ENCODE assay signal across 14 cellular contexts in genomic region chr1:2294033-2294640, GRCh38.
DNase-seq lines count a peak whose midpoint lies in the region; TF ChIP-seq lines count a peak whose summit lies in the region.
"Had no signal": no experiment of that assay in that cellular context is flagged by ENCODE, and none has a peak within 500 bp of the region (broad histone marks: within the 10 kb centered on the region; RNA-seq: fewer than 3 reads in every experiment).

No MANE protein-coding gene starts in this region.

- H3K4me3 ChIP-seq in fibroblast of the aortic adventitia (ENCODE audit: low read depth, low read length) (no peak overlapping the region), stomach smooth muscle (ENCODE audit: low read length in 2 of 2) (peak overlapping the region in 1 of 2 donors; percentile 15)

- no peak for DNase-seq in activated naive CD4-positive, alpha-beta T cell treated with anti-CD3 and anti-CD28 coated beads for 36 hours
- no peak for DNase-seq in activated naive CD4-positive, alpha-beta T cell treated with anti-CD3 and anti-CD28 coated beads, Interleukin-2, amount 50 U/mL, for 16 hours
- DNase-seq in activated naive CD8-positive, alpha-beta T cell treated with anti-CD3 and anti-CD28 coated beads for 36 hours = no peak
- DNase-seq in fibroblast of the aortic adventitia (ENCODE audit: low read depth) = peak; percentile 31
- DNase-seq in cerebellum (ENCODE audit: low spot score) = no peak
- DNase-seq in central memory CD4-positive, alpha-beta T cell = no peak
- DNase-seq in activated CD8-positive, alpha-beta memory T cell treated with anti-CD3 and anti-CD28 coated beads, Interleukin-2, amount 50 U/mL, for 48 hours = no peak
- DNase-seq: activated CD4-positive, CD25-positive, alpha-beta regulatory T cell treated with anti-CD3 and anti-CD28 coated beads, Interleukin-2, amount 50 U/mL, for 72 hours; activated gamma-delta T cell treated with Interleukin-2 at 50 U/mL for 16 hours; DMS153; effector memory CD4-positive, alpha-beta T cell; left ventricle myocardium superior; NCI-H2029 had no signal

- peaks cover 75% of the 10 kb centered on the region for H3K4me1 ChIP-seq in stomach smooth muscle (ENCODE audit: control insufficient read depth, insufficient read depth, low read length)

- no peaks in the 10 kb centered on the region for H3K9me3 ChIP-seq in stomach smooth muscle (ENCODE audit: control insufficient read depth in 2 of 2, low read length in 2 of 2)

- peaks cover 4% of the 10 kb centered on the region for H3K36me3 Mint-ChIP-seq in activated naive CD4-positive, alpha-beta T cell treated with anti-CD3 and anti-CD28 coated beads for 36 hours (ENCODE audit: low read depth)
- peaks cover 20% of the 10 kb centered on the region for H3K36me3 Mint-ChIP-seq in activated naive CD8-positive, alpha-beta T cell treated with anti-CD3 and anti-CD28 coated beads for 36 hours

- H3K36me3 ChIP-seq in stomach smooth muscle (ENCODE audit: control insufficient read depth in 2 of 2, insufficient read depth in 2 of 2, low read length in 2 of 2) = no peaks in the 10 kb centered on the region

- no peak overlapping the region for H3K4me3 Mint-ChIP-seq in activated naive CD4-positive, alpha-beta T cell treated with anti-CD3 and anti-CD28 coated beads for 36 hours
- peak overlapping the region; percentile 32 for H3K4me3 Mint-ChIP-seq in activated naive CD8-positive, alpha-beta T cell treated with anti-CD3 and anti-CD28 coated beads for 36 hours

- CTCF ChIA-PET in activated naive CD4-positive, alpha-beta T cell treated with anti-CD3 and anti-CD28 coated beads for 36 hours (lab: Charles Lee) = no interaction called here

- peak overlapping the region; percentile 37 for H3K27ac ChIP-seq in stomach smooth muscle (ENCODE audit: low read length)

- no peaks in the 10 kb centered on the region for H3K27me3 ChIP-seq in stomach smooth muscle (ENCODE audit: control insufficient read depth in 1 of 2, insufficient read depth in 2 of 2, low read length in 2 of 2)

- no peaks in the 10 kb centered on the region for H3K9me3 Mint-ChIP-seq in activated naive CD4-positive, alpha-beta T cell treated with anti-CD3 and anti-CD28 coated beads for 36 hours
- H3K9me3 Mint-ChIP-seq in activated naive CD8-positive, alpha-beta T cell treated with anti-CD3 and anti-CD28 coated beads for 36 hours = no peaks in the 10 kb centered on the region

- intact Hi-C loops in activated naive CD4-positive, alpha-beta T cell treated with anti-CD3 and anti-CD28 coated beads for 36 hours (cut with micrococcal nuclease) = loop anchor here (10.0 kb wide), 1 partner anchor 291 kb away; the partner anchor contains the start of gene PRXL2B

- no peaks in the 10 kb centered on the region for H3K27me3 Mint-ChIP-seq in activated naive CD4-positive, alpha-beta T cell treated with anti-CD3 and anti-CD28 coated beads for 36 hours (ENCODE audit: low read depth)
- H3K27me3 Mint-ChIP-seq in activated naive CD8-positive, alpha-beta T cell treated with anti-CD3 and anti-CD28 coated beads for 36 hours = no peaks in the 10 kb centered on the region

- peak overlapping the region; percentile 61 for H3K27ac Mint-ChIP-seq in activated naive CD4-positive, alpha-beta T cell treated with anti-CD3 and anti-CD28 coated beads for 36 hours
- H3K27ac Mint-ChIP-seq in activated naive CD8-positive, alpha-beta T cell treated with anti-CD3 and anti-CD28 coated beads for 36 hours = peak overlapping the region; percentile 54

- peak overlapping the region; percentile 10 to 21 for H3K9ac ChIP-seq in stomach smooth muscle (ENCODE audit: low read length in 2 of 2)

- peaks cover 94% of the 10 kb centered on the region for H3K4me1 Mint-ChIP-seq in activated naive CD4-positive, alpha-beta T cell treated with anti-CD3 and anti-CD28 coated beads for 36 hours (ENCODE audit: low read depth)
- H3K4me1 Mint-ChIP-seq in activated naive CD8-positive, alpha-beta T cell treated with anti-CD3 and anti-CD28 coated beads for 36 hours = peaks cover 76% of the 10 kb centered on the region

- no peak for TF ChIP-seq CTCF in fibroblast of the aortic adventitia (IDR thresholded peaks at IDR 0.05; ENCODE audit: insufficient read depth, low read length)
